1 cellular context compared by ENCODE assay signal in the genomic region with DNA sequence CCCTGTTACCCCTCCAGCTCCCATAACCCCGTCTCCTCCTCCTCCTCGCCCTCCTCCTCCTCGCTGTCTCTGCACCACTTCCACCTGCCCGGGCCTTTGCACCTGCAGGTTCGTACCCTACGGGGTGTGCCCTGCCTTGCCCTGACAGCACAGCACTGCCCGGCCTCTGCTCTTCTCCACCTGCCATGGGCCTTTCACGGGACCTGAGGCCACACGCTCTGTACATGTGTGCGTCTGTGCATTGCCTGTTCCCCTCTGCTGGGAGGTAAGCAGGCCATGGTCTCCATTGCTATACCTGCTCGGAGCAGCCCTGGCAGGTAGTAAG.
TF ChIP-seq lines count a peak whose summit lies in the region.

No MANE protein-coding gene starts in this region.

TF ChIP-seq in K562, 482 proteins besides CTCF, POLR2A, EP300 and RAD21:
- TF ChIP-seq, protein P1, sequence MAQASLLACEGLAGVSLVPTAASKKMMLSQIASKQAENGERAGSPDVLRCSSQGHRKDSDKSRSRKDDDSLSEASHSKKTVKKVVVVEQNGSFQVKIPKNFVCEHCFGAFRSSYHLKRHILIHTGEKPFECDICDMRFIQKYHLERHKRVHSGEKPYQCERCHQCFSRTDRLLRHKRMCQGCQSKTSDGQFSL (CRISPR knock-in tag; IDR thresholded peaks at IDR 0.05), result 0 out of 2 replicates have a peak, but pooled peaks have one; percentile 24
- TF ChIP-seq, protein P1 (tag; IDR thresholded peaks at IDR 0.05), result no peak
- no peak for TF ChIP-seq MECOM (CRISPR knock-in tag; IDR thresholded peaks at IDR 0.05)
- TF ChIP-seq HNRNPK (IDR thresholded peaks at IDR 0.05; ENCODE audit: low read depth, low read length, poor library complexity, severe bottlenecking), result no peak
- no peak for TF ChIP-seq ZC3H4 (CRISPR knock-in tag; IDR thresholded peaks at IDR 0.05; ENCODE audit: borderline replicate concordance)
- TF ChIP-seq ELK1 (CRISPR knock-in tag; IDR thresholded peaks at IDR 0.05), result 0 out of 2 replicates have a peak, but pooled peaks have one; percentile 25
- TF ChIP-seq ADNP (tag; IDR thresholded peaks at IDR 0.05), result 0 out of 2 replicates have a peak, but pooled peaks have one; percentile 12
- TF ChIP-seq MITF (IDR thresholded peaks at IDR 0.05), result no peak
